8 cellular contexts compared by ENCODE assay signal in the genomic region with DNA sequence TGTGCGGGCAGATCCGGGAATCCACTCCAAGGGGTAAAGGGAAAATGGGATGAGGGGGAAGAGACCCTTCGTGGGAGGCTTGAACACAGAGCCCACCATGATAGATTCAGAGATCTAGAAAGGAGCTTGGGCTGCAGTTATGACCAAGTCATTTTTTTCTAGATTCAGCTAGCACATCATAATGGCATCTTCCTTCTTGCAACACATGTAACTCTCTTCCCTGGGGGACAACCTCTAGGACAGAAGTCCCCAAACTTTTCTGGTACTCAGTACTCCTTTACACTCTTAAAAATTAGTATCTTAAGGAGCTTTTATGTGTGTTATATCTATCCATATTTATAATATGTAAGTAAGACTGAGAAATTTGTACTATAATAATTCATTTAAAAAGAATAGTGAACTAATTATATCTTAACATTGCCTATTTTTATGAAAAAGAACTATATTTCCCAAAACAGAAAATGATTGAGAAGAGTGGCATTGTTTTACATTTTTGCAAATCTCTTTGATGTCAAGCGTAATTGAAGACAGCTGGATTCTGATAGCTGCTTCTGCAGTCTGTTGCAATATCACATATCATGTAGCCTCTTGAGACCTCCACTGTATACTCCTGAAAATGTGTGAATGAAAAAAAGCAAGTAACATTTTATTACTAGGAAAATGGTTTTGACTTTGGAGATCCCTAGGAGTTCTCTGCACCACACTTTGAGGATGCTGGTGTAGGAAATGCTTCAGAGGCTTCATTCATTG. TPM values are rescaled to one million over a fixed set of nuclear protein-coding genes. Genes with fewer than 3 reads are reported as not detected.
A peak's percentile ranks its signal among the peaks of the same experiment; 100 is the strongest.
DNase-seq lines count a peak whose midpoint lies in the region; ATAC-seq and TF ChIP-seq lines count a peak whose summit lies in the region.

No MANE protein-coding gene starts in this region.

- peaks cover 0 to 3% (median 0%) of the 10 kb centered on the region in 4 donors for H3K27me3 ChIP-seq in esophagus squamous epithelium
- H3K27me3 ChIP-seq in psoas muscle (ENCODE audit: insufficient read depth in 3 of 3, low read length in 2 of 3): no peaks in the 10 kb centered on the region

- no peak for TF ChIP-seq POLR2A in esophagus squamous epithelium (IDR thresholded peaks at IDR 0.05)

- ATAC-seq in psoas muscle (peak; percentile 14 to 53 (median 21)), HG03520 (IDR thresholded peaks at IDR 0.05; ENCODE audit: unreplicated experiment) (no peak), GM19395 (IDR thresholded peaks at IDR 0.05; ENCODE audit: unreplicated experiment) (no peak), GM21367 (IDR thresholded peaks at IDR 0.05; ENCODE audit: unreplicated experiment) (no peak)

- TF ChIP-seq CTCF in GM12865 (IDR thresholded peaks at IDR 0.05; ENCODE audit: insufficient read depth, low read depth, low read length, missing control alignments) (no peak), RWPE1 (conservative IDR thresholded peaks at IDR 0.05; ENCODE audit: low read depth) (no peak), esophagus squamous epithelium (IDR thresholded peaks at IDR 0.05) (no peak), psoas muscle (IDR thresholded peaks at IDR 0.05) (no peak)

- H3K4me1 ChIP-seq in esophagus squamous epithelium (peaks cover 11 to 35% (median 16%) of the 10 kb centered on the region in 3 donors), psoas muscle (peaks cover 12% of the 10 kb centered on the region)

- intact Hi-C loops in esophagus squamous epithelium (cut with DNase I) (no loop called here), psoas muscle (cut with DNase I) (no loop called here)

- CTCF ChIA-PET in RWPE1 (lab: Yijun Ruan, JAX): interaction anchor here (0.6 to 2.3 kb wide), 2 partner anchors 167 to 187 kb away, joined by 4 to 9 read pairs; a partner anchor contains a TSS

- H3K4me3 ChIP-seq in GM12865 (ENCODE audit: low read depth, low read length): peak overlapping the region; percentile 69
- peak overlapping the region; percentile 45 to 96 (median 86) for H3K4me3 ChIP-seq in esophagus squamous epithelium
- H3K4me3 ChIP-seq in psoas muscle: peak overlapping the region; percentile 73

- DNase-seq in GM12865 (ENCODE audit: low read depth): no peak
- DNase-seq in RWPE1 (ENCODE audit: low spot score): no peak
- no peak for DNase-seq in esophagus squamous epithelium (lab: John Stamatoyannopoulos, UW)
- no peak for DNase-seq in psoas muscle
- no peak for DNase-seq in T1000 (lab: John Stamatoyannopoulos, UW)

- H3K36me3 ChIP-seq in esophagus squamous epithelium (no peaks in the 10 kb centered on the region), psoas muscle (ENCODE audit: insufficient read depth in 1 of 2, low read depth in 1 of 2) (no peaks in the 10 kb centered on the region)

- peak overlapping the region; percentile 77 for H3K27ac ChIP-seq in RWPE1
- peak overlapping the region; percentile 65 to 93 (median 90) for H3K27ac ChIP-seq in esophagus squamous epithelium
- peak overlapping the region; percentile 83 for H3K27ac ChIP-seq in psoas muscle

- POLR2A ChIA-PET in RWPE1 (lab: Yijun Ruan, JAX; ENCODE audit: low non-redundant PET): no interaction called here

- H3K9me3 ChIP-seq in esophagus squamous epithelium (no peaks in the 10 kb centered on the region), psoas muscle (no peaks in the 10 kb centered on the region)

- WGBS in esophagus squamous epithelium, 2 donors: 31 to 36% methylated on average over 3 to 4 of the region's 4 CpGs
- WGBS in psoas muscle, 3 donors: 18 to 28% (median 26%) methylated on average over 4 of the region's 4 CpGs

RNA-seq across cellular contexts. Expression of a gene that starts 0.9 kb away (rescaled TPM):
- 10 to 100 TPM; 10.7 to 25.7 (median 21.5) TPM for total RNA-seq in esophagus squamous epithelium
- total RNA-seq in psoas muscle: 10 to 100 TPM; 27.2 to 39.4 (median 32.3) TPM
- 10 to 100 TPM; 15.6 to 27.1 (median 16.1) TPM for polyA plus RNA-seq in psoas muscle

Comparison
In these comparisons a context has a peak if more than half of its experiments do, and no peak if none do; other contexts are left out.
1. ATAC-seq: peak in psoas muscle (4 of 4); none in HG03520 (single experiment), GM19395 (single experiment) and GM21367 (single experiment).
2. Peak in every context shown above with its lines, with median percentiles within 50 percentile points of each other: H3K4me3 ChIP-seq and H3K27ac ChIP-seq.